ENCODE assay signal across 29 cellular contexts in the genomic region with DNA sequence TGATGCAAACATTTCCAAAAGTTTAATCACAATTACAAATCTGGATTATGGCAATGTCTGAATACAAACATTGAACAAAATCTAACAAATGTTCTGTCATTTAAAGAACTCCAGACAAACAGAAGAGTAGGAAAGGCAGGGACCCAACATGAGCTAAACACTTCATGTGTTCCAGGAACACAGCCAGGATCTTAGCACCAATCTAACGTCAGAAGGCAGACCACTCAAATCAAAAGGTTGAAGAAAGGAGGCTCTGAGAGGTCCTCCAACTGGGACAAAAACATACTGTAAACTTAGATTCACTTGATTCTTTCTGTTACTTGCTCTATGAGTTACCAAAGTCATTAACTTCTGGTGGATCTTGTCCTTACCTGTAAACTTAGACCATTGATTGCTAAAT.
DNase-seq lines count a peak whose midpoint lies in the region; ATAC-seq, FAIRE-seq and TF ChIP-seq lines count a peak whose summit lies in the region.
"Had no signal": no experiment of that assay in that cellular context is flagged by ENCODE, and none has a peak within 500 bp of the region (broad histone marks: within the 10 kb centered on the region; RNA-seq: fewer than 3 reads in every experiment).

No MANE protein-coding gene starts in this region.

- peak; percentile 87 for DNase-seq in DMS79 (lab: John Stamatoyannopoulos, UW)
- DNase-seq in NCI-H2029 treated with DMSO at 0.1 percent for 48 hours (lab: John Stamatoyannopoulos, UW) = peak; percentile 71
- peak; percentile 6 for DNase-seq in fibroblast of gingiva (ENCODE audit: low read depth)
- no peak for DNase-seq in pancreas
- no peak for DNase-seq in urothelium cell line (ENCODE audit: low spot score)
- DNase-seq in H7 = no peak
- DNase-seq: activated CD4-positive, alpha-beta T cell treated with anti-CD3 and anti-CD28 coated beads, Interleukin-2, amount 10 ng/mL, durations not matched to agents 24 days and 14 days; activated naive CD4-positive, alpha-beta T cell; activated T-cell treated with anti-CD3 and anti-CD28 coated beads, Interleukin-2, amount 50 U/mL, for 48 hours; adrenal gland; caudate nucleus; heart right ventricle; Karpas-422; left colon; MV-4-11; natural killer cell; NCI-H1694; NCI-H345; RPMI8226; stimulated activated CD4-positive, alpha-beta T cell treated with anti-CD3 and anti-CD28 coated beads, Interleukin-4, amount 100 ng/mL, for 1 hour; T-helper 2 cell; testis had no signal

- H3K9me3 ChIP-seq in pancreas = no peaks in the 10 kb centered on the region
- H3K9me3 ChIP-seq: adrenal gland, right atrium auricular region, testis had no signal

- no peaks in the 10 kb centered on the region for H3K36me3 ChIP-seq in pancreas
- H3K36me3 ChIP-seq in H7 (replicated peaks; ENCODE audit: control insufficient read depth, insufficient read depth, low read length) = no peaks in the 10 kb centered on the region
- H3K36me3 ChIP-seq: adrenal gland, heart right ventricle, right atrium auricular region had no signal

- H3K27ac ChIP-seq in pancreas = no peak overlapping the region
- H3K27ac ChIP-seq: adrenal gland, heart right ventricle, right atrium auricular region, testis had no signal

- peak; percentile 34 for FAIRE-seq in pancreas (lab: Jason Lieb, UNC)
- FAIRE-seq in urothelium cell line (lab: Jason Lieb, UNC) = no peak
- FAIRE-seq: endometrium had no signal

- H3K4me3 ChIP-seq in pancreas (no peak overlapping the region), H7 (ENCODE audit: insufficient read depth, low read depth, low read length) (no peak overlapping the region)
- H3K4me3 ChIP-seq: adrenal gland, GM23338, heart right ventricle, right atrium auricular region, testis had no signal

- no peak for TF ChIP-seq CTCF in pancreas (IDR thresholded peaks at IDR 0.05)

- 39 to 71% methylated on average over 1 of the region's 1 CpG for WGBS in pancreas, 2 donors

- intact Hi-C loops in pancreas (cut with DNase I) = no loop called here

- ATAC-seq in pancreas (no peak), HG03378 (IDR thresholded peaks at IDR 0.05; ENCODE audit: unreplicated experiment) (no peak), HG02623 (IDR thresholded peaks at IDR 0.05; ENCODE audit: unreplicated experiment) (no peak)
- ATAC-seq: GM23338; heart right ventricle; left colon; natural killer cell; SK-N-SH treated with all-trans-retinoic acid at 6 μM for 48 hours; stimulated activated memory B cell treated with anti-CD40 and anti-IgM and Interleukin-4, amounts not matched to agents 10 μg/mL and 1 μg/mL and 100 μg/mL, for 72 hours had no signal

- H3K27me3 ChIP-seq in pancreas (no peaks in the 10 kb centered on the region), H7 (ENCODE audit: control insufficient read depth, insufficient read depth, low read length) (no peaks in the 10 kb centered on the region)
- H3K27me3 ChIP-seq: adrenal gland, heart right ventricle, right atrium auricular region, testis had no signal

- H3K4me1 ChIP-seq in pancreas = peaks cover 0 to under 1% (median 0%) of the 10 kb centered on the region in 3 donors
- H3K4me1 ChIP-seq: adrenal gland, heart right ventricle, right atrium auricular region, testis had no signal

Comparison
In these comparisons a context has a peak if more than half of its experiments do, and no peak if none do; other contexts are left out.
1. DNase-seq: peak in DMS79 (single experiment), NCI-H2029 treated with DMSO at 0.1 percent for 48 hours (single experiment) and fibroblast of gingiva (single experiment); none in pancreas (0 of 6), urothelium cell line (single experiment) and H7 (single experiment).